ENCODE assay signal across 10 cellular contexts in genomic region chr12:124941170-124941527, GRCh38. TPM values are rescaled to one million over a fixed set of nuclear protein-coding genes. Genes with fewer than 3 reads are reported as not detected.
A peak's percentile ranks its signal among the peaks of the same experiment; 100 is the strongest.
DNase-seq lines count a peak whose midpoint lies in the region; ATAC-seq and TF ChIP-seq lines count a peak whose summit lies in the region.
"Had no signal": no experiment of that assay in that cellular context is flagged by ENCODE, and none has a peak within 500 bp of the region (broad histone marks: within the 10 kb centered on the region; RNA-seq: fewer than 3 reads in every experiment).

No MANE protein-coding gene starts in this region.

- H3K27ac Mint-ChIP-seq in osteocyte (ENCODE audit: unreplicated experiment), result no peak overlapping the region
- H3K27ac Mint-ChIP-seq: activated T-helper 2 cell treated with anti-CD3 and anti-CD28 coated beads, Interferon-gamma antibody, Interleukin-2, Interleukin-4, amounts not matched to agents 10 μg/mL and 5 μg/mL and 100 μg/mL, durations not matched to agents 14 hours and 24 hours and 36 hours; type B pancreatic cell had no signal

- peaks cover 17% of the 10 kb centered on the region for H3K4me1 Mint-ChIP-seq in osteocyte (ENCODE audit: unreplicated experiment)

- no peaks in the 10 kb centered on the region for H4K20me1 ChIP-seq in GM23248 (ENCODE audit: insufficient read depth)

- H3K9me3 Mint-ChIP-seq in osteocyte (ENCODE audit: unreplicated experiment), result no peaks in the 10 kb centered on the region
- H3K9me3 Mint-ChIP-seq: activated T-helper 2 cell treated with anti-CD3 and anti-CD28 coated beads, Interferon-gamma antibody, Interleukin-2, Interleukin-4, amounts not matched to agents 10 μg/mL and 5 μg/mL and 100 μg/mL, durations not matched to agents 14 hours and 24 hours and 36 hours; type B pancreatic cell had no signal

- DNase-seq in GM23248 (no peak), WERI-Rb-1 (no peak), mucosa of descending colon (no peak), osteocyte (ENCODE audit: extremely low spot score, unreplicated experiment) (no peak), NCI-H1048 (lab: John Stamatoyannopoulos, UW) (no peak)
- DNase-seq in effector CD4-positive, alpha-beta T cell, result no peak

- H2AFZ ChIP-seq in GM23248, result peak overlapping the region; percentile 75

- H3K27me3 ChIP-seq in GM23248 (replicated peaks; ENCODE audit: insufficient read depth) (no peaks in the 10 kb centered on the region), WERI-Rb-1 (ENCODE audit: insufficient read depth, low read depth, severe bottlenecking) (no peaks in the 10 kb centered on the region), stomach smooth muscle (ENCODE audit: control insufficient read depth in 1 of 2, insufficient read depth in 2 of 2, low read length in 2 of 2) (no peaks in the 10 kb centered on the region)

- peak overlapping the region; percentile 50 for H3K9ac ChIP-seq in GM23248
- no peak overlapping the region for H3K9ac ChIP-seq in stomach smooth muscle (ENCODE audit: low read length in 2 of 2)

- H3K9me2 ChIP-seq in GM23248 (ENCODE audit: insufficient read depth), result no peaks in the 10 kb centered on the region

- no peak for TF ChIP-seq CTCF in WERI-Rb-1 (IDR thresholded peaks at IDR 0.05; ENCODE audit: low read depth, low read length)
- no peak for TF ChIP-seq CTCF in mucosa of descending colon (IDR thresholded peaks at IDR 0.05)
- no peak for TF ChIP-seq CTCF in osteocyte (IDR thresholded peaks at IDR 0.05)

- H3K9me3 ChIP-seq in GM23248 (ENCODE audit: low read depth) (no peaks in the 10 kb centered on the region), WERI-Rb-1 (ENCODE audit: severe bottlenecking) (no peaks in the 10 kb centered on the region), iPS-18c (ENCODE audit: control insufficient read depth, insufficient read depth, low read length) (no peaks in the 10 kb centered on the region), stomach smooth muscle (ENCODE audit: control insufficient read depth in 2 of 2, low read length in 2 of 2) (no peaks in the 10 kb centered on the region), mucosa of descending colon (no peaks in the 10 kb centered on the region)

- H3K4me3 ChIP-seq in GM23248 (peak overlapping the region; percentile 65), WERI-Rb-1 (ENCODE audit: low read depth, low read length) (peak overlapping the region; percentile 60), iPS-18c (ENCODE audit: insufficient read depth, low read depth, low read length) (peak overlapping the region; percentile 82), stomach smooth muscle (ENCODE audit: low read length in 2 of 2) (peak overlapping the region in 1 of 2 donors; percentile 84), mucosa of descending colon (no peak overlapping the region)

- H3K4me1 ChIP-seq in GM23248 (ENCODE audit: insufficient read depth) (peaks cover 33% of the 10 kb centered on the region), stomach smooth muscle (ENCODE audit: control insufficient read depth, insufficient read depth, low read length) (peaks cover 14% of the 10 kb centered on the region), mucosa of descending colon (ENCODE audit: low read depth) (peaks cover 29% of the 10 kb centered on the region)

- intact Hi-C loops in mucosa of descending colon (cut with DNase I, micrococcal nuclease), result no loop called here

- H3K36me3 ChIP-seq in GM23248 (ENCODE audit: low read depth) (no peaks in the 10 kb centered on the region), WERI-Rb-1 (no peaks in the 10 kb centered on the region), stomach smooth muscle (ENCODE audit: control insufficient read depth in 2 of 2, insufficient read depth in 2 of 2, low read length in 2 of 2) (peaks cover 2 to 3% of the 10 kb centered on the region in 2 donors), mucosa of descending colon (ENCODE audit: low read depth) (no peaks in the 10 kb centered on the region)

- no peaks in the 10 kb centered on the region for H3K27me3 Mint-ChIP-seq in osteocyte (ENCODE audit: unreplicated experiment)
- H3K27me3 Mint-ChIP-seq: type B pancreatic cell had no signal

- H3K27ac ChIP-seq in GM23248 (peak overlapping the region; percentile 97), WERI-Rb-1 (peak overlapping the region; percentile 58; the same call in 1 of the 2 replicates), stomach smooth muscle (ENCODE audit: low read length) (peak overlapping the region; percentile 95)

- no peaks in the 10 kb centered on the region for H3K79me2 ChIP-seq in GM23248 (ENCODE audit: insufficient read depth)

- H3K4me2 ChIP-seq in GM23248 (ENCODE audit: unreplicated experiment), result peak overlapping the region; percentile 79

- 89 to 94% methylated on average over 7 of the region's 7 CpGs for WGBS in GM23248 (ENCODE audit: low coverage in 1 of 2, low lambda C conversion rate in 2 of 2, missing lambda C conversion rate in 2 of 2), 2 experiments

- H3F3A ChIP-seq in GM23248 (ENCODE audit: insufficient read depth), result peaks cover 49% of the 10 kb centered on the region

- no peak overlapping the region for H3K4me3 Mint-ChIP-seq in osteocyte (ENCODE audit: unreplicated experiment)
- H3K4me3 Mint-ChIP-seq: type B pancreatic cell had no signal

- in situ Hi-C loops in GM23248 (cut with MboI), result no loop called here

- no peak for ATAC-seq in mucosa of descending colon

- H3K36me3 Mint-ChIP-seq in osteocyte (ENCODE audit: unreplicated experiment), result peaks cover 3% of the 10 kb centered on the region

RNA-seq across cellular contexts. Expression of gene UBC, which starts 26.7 kb away (rescaled TPM):
- 1,383 and 1,496 TPM in 2 replicates for total RNA-seq in GM23248 (2014; rRNA removed; shearing (Covaris generic))
- 1,490 and 1,515 TPM in 2 replicates for polyA plus RNA-seq in GM23248 (2016; fragmentation: Nextera tagmentation; extraction: Ambion mirVana)
- total RNA-seq in mucosa of descending colon, result 1,000 to 10,000 TPM; 1,242 to 1,563 (median 1,498) TPM
- total RNA-seq in osteocyte, result 1,249 and 1,279 TPM in 2 replicates

RNA-seq across cellular contexts. Expression of gene DHX37, which starts 47.8 kb away (rescaled TPM):
- total RNA-seq in GM23248 (2014; rRNA removed; shearing (Covaris generic)), result 15.3 and 16.0 TPM in 2 replicates
- 9.0 TPM in 2 replicates for polyA plus RNA-seq in GM23248 (2016; fragmentation: Nextera tagmentation; extraction: Ambion mirVana)
- total RNA-seq in mucosa of descending colon, result 10 to 100 TPM; 14.4 to 17.8 (median 14.8) TPM
- total RNA-seq in osteocyte, result 17.8 and 18.8 TPM in 2 replicates

RNA-seq across cellular contexts. Expression of gene BRI3BP, which starts 52.3 kb away (rescaled TPM):
- total RNA-seq in GM23248 (2014; rRNA removed; shearing (Covaris generic)), result 1.9 and 4.2 TPM in 2 replicates
- polyA plus RNA-seq in GM23248 (2016; fragmentation: Nextera tagmentation; extraction: Ambion mirVana), result 3.5 and 3.7 TPM in 2 replicates
- total RNA-seq in mucosa of descending colon (10 to 100 TPM; 21.3 to 45.1 (median 44.4) TPM), osteocyte (4.9 and 5.4 TPM in 2 replicates)
